In the genomic region with DNA sequence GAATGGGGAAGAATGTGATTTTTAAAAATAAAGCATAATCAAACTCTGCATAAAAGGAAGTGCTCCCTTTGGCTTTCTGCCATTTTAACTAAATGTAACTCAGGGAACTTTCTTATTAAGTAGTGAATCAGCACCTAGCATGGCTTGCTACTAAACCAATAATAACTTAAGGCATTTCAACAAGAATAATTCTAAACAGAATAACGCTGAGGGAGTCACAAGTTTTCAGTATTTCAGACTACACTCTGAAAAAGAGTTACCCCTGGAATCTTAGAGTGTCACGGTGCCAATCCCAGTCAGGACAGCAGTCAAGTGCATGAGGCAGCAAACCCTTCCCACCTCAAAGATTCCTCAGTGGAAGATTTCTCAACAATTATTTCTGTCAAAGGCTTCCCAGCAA, we compare ENCODE assay signal across 15 cellular contexts.
DNase-seq lines count a peak whose midpoint lies in the region; ATAC-seq, FAIRE-seq and TF ChIP-seq lines count a peak whose summit lies in the region.
"Had no signal": no experiment of that assay in that cellular context is flagged by ENCODE, and none has a peak within 500 bp of the region (broad histone marks: within the 10 kb centered on the region; RNA-seq: fewer than 3 reads in every experiment).

No MANE protein-coding gene starts in this region.

- CTCF ChIA-PET in naive thymus-derived CD4-positive, alpha-beta T cell (lab: Charles Lee), result no interaction called here

- peaks cover 0 to 2% (median 0%) of the 10 kb centered on the region in 5 donors for H3K27me3 Mint-ChIP-seq in naive thymus-derived CD4-positive, alpha-beta T cell
- H3K27me3 Mint-ChIP-seq: activated naive CD8-positive, alpha-beta T cell treated with anti-CD3 and anti-CD28 coated beads, Interleukin-2, amount 10 ng/mL, durations not matched to agents 7 days and 5 days had no signal

- H3K9me3 ChIP-seq in naive thymus-derived CD4-positive, alpha-beta T cell (ENCODE audit: control insufficient read depth in 2 of 3, low read length in 3 of 3), result no peaks in the 10 kb centered on the region
- H3K9me3 ChIP-seq: BLaER1 treated with 17β-estradiol and CSF1 and Interleukin-3, amounts not matched to agents 10 nM and 100 nM had no signal

- no peak overlapping the region for H3K4me3 Mint-ChIP-seq in naive thymus-derived CD4-positive, alpha-beta T cell
- H3K4me3 Mint-ChIP-seq: activated CD8-positive, alpha-beta T cell treated with anti-CD3 and anti-CD28 coated beads, Interleukin-2, amount 10 ng/mL, durations not matched to agents 7 days and 5 days; activated naive CD8-positive, alpha-beta T cell treated with anti-CD3 and anti-CD28 coated beads, Interleukin-2, amount 10 ng/mL, durations not matched to agents 7 days and 5 days; T-helper 1 cell treated with Interleukin-12 subunit alpha and Interleukin-12 subunit beta and Interleukin-4 antibody, amounts not matched to agents 30 μg/mL and 1 μg/mL, for 36 hours had no signal

- no peaks in the 10 kb centered on the region for H3K9me3 Mint-ChIP-seq in naive thymus-derived CD4-positive, alpha-beta T cell
- H3K9me3 Mint-ChIP-seq: activated naive CD8-positive, alpha-beta T cell treated with anti-CD3 and anti-CD28 coated beads, Interleukin-2, amount 10 ng/mL, durations not matched to agents 7 days and 5 days; T-helper 1 cell treated with Interleukin-12 subunit alpha and Interleukin-12 subunit beta and Interleukin-4 antibody, amounts not matched to agents 30 μg/mL and 1 μg/mL, for 36 hours had no signal

- H3K4me3 ChIP-seq in ACC112 (ENCODE audit: low read depth, low read length), result peak overlapping the region; percentile 16; the same call in 1 of the 2 replicates
- no peak overlapping the region for H3K4me3 ChIP-seq in bronchial epithelial cell (ENCODE audit: low read depth, low read length)
- H3K4me3 ChIP-seq in naive thymus-derived CD4-positive, alpha-beta T cell (ENCODE audit: low read length), result no peak overlapping the region
- H3K4me3 ChIP-seq: BLaER1 treated with 17β-estradiol and CSF1 and Interleukin-3, amounts not matched to agents 10 nM and 100 nM had no signal

- peak; percentile 25 for ATAC-seq in GM19452 (IDR thresholded peaks at IDR 0.05; ENCODE audit: unreplicated experiment)
- ATAC-seq in naive thymus-derived CD4-positive, alpha-beta T cell, result peak; percentile 28
- ATAC-seq in GM21619 (IDR thresholded peaks at IDR 0.05; ENCODE audit: unreplicated experiment), result no peak
- ATAC-seq: activated CD8-positive, alpha-beta T cell treated with anti-CD3 and anti-CD28 coated beads, Interleukin-2, amount 10 ng/mL, durations not matched to agents 7 days and 5 days; right cardiac atrium had no signal

- H3K27ac ChIP-seq in ACC112 (ENCODE audit: low read depth, low read length), result peak overlapping the region; percentile 26; the same call in 1 of the 2 replicates
- H3K27ac ChIP-seq in naive thymus-derived CD4-positive, alpha-beta T cell (ENCODE audit: low read depth, low read length), result no peak overlapping the region

- H3K36me3 ChIP-seq in ACC112 (ENCODE audit: insufficient read depth, low read length), result no peaks in the 10 kb centered on the region
- no peaks in the 10 kb centered on the region for H3K36me3 ChIP-seq in bronchial epithelial cell (ENCODE audit: control insufficient read depth, insufficient read depth, low read length)
- no peaks in the 10 kb centered on the region for H3K36me3 ChIP-seq in naive thymus-derived CD4-positive, alpha-beta T cell (ENCODE audit: control insufficient read depth in 2 of 3, insufficient read depth in 3 of 3, low read length in 3 of 3)
- H3K36me3 ChIP-seq: BLaER1 treated with 17β-estradiol and CSF1 and Interleukin-3, amounts not matched to agents 10 nM and 100 nM had no signal

- peaks cover 37% of the 10 kb centered on the region for H3K4me1 ChIP-seq in ACC112 (ENCODE audit: control insufficient read depth, insufficient read depth, low read length, unreplicated experiment)
- no peaks in the 10 kb centered on the region for H3K4me1 ChIP-seq in naive thymus-derived CD4-positive, alpha-beta T cell (ENCODE audit: control insufficient read depth in 2 of 2, insufficient read depth in 2 of 2, low read length in 2 of 2)

- no peak for FAIRE-seq in bronchial epithelial cell (lab: Jason Lieb, UNC)

- H3K4me1 Mint-ChIP-seq in naive thymus-derived CD4-positive, alpha-beta T cell, result peaks cover 0 to 12% (median 0%) of the 10 kb centered on the region in 7 donors
- H3K4me1 Mint-ChIP-seq: activated naive CD8-positive, alpha-beta T cell treated with anti-CD3 and anti-CD28 coated beads, Interleukin-2, amount 10 ng/mL, durations not matched to agents 7 days and 5 days had no signal

- TF ChIP-seq CTCF in bronchial epithelial cell (IDR thresholded peaks at IDR 0.05; ENCODE audit: insufficient read depth, low read length, severe bottlenecking), result no peak

- POLR2A ChIA-PET in naive thymus-derived CD4-positive, alpha-beta T cell (lab: Charles Lee), result interaction anchor here (0.8 kb wide), 1 partner anchor 603 kb away, joined by 3 read pairs; no protein-coding TSS in a partner anchor

- H2AFZ ChIP-seq in ACC112 (ENCODE audit: low read length, unreplicated experiment), result peak overlapping the region; percentile 46

- no peaks in the 10 kb centered on the region for H3K79me2 ChIP-seq in ACC112 (ENCODE audit: control insufficient read depth, insufficient read depth, low read length, unreplicated experiment)

- intact Hi-C loops in naive thymus-derived CD4-positive, alpha-beta T cell (cut with micrococcal nuclease), result no loop called here

- no peaks in the 10 kb centered on the region for H3K36me3 Mint-ChIP-seq in naive thymus-derived CD4-positive, alpha-beta T cell
- H3K36me3 Mint-ChIP-seq: activated naive CD8-positive, alpha-beta T cell treated with anti-CD3 and anti-CD28 coated beads, Interleukin-2, amount 10 ng/mL, durations not matched to agents 7 days and 5 days had no signal

- no peak overlapping the region for H3K27ac Mint-ChIP-seq in naive thymus-derived CD4-positive, alpha-beta T cell
- H3K27ac Mint-ChIP-seq: activated CD8-positive, alpha-beta T cell treated with anti-CD3 and anti-CD28 coated beads, Interleukin-2, amount 10 ng/mL, durations not matched to agents 7 days and 5 days; activated naive CD8-positive, alpha-beta T cell treated with anti-CD3 and anti-CD28 coated beads, Interleukin-2, amount 10 ng/mL, durations not matched to agents 7 days and 5 days; T-helper 1 cell treated with Interleukin-12 subunit alpha and Interleukin-12 subunit beta and Interleukin-4 antibody, amounts not matched to agents 30 μg/mL and 1 μg/mL, for 36 hours had no signal

- H3K27me3 ChIP-seq in ACC112 (ENCODE audit: insufficient read depth, low read length) (no peaks in the 10 kb centered on the region), bronchial epithelial cell (ENCODE audit: control insufficient read depth, insufficient read depth, low read length) (no peaks in the 10 kb centered on the region)
- no peaks in the 10 kb centered on the region for H3K27me3 ChIP-seq in naive thymus-derived CD4-positive, alpha-beta T cell (ENCODE audit: control insufficient read depth in 2 of 2, insufficient read depth in 2 of 2, low read length in 2 of 2)
- H3K27me3 ChIP-seq: BLaER1 treated with 17β-estradiol and CSF1 and Interleukin-3, amounts not matched to agents 10 nM and 100 nM had no signal

- peak; percentile 45 for DNase-seq in bronchial epithelial cell (ENCODE audit: low read depth)
- no peak for DNase-seq in naive thymus-derived CD4-positive, alpha-beta T cell
- no peak for DNase-seq in DMS114 treated with DMSO at 0.1 percent for 48 hours (lab: John Stamatoyannopoulos, UW; ENCODE audit: unreplicated experiment)
- DNase-seq in NCI-H1436 (lab: John Stamatoyannopoulos, UW), result no peak
- no peak for DNase-seq in activated naive CD4-positive, alpha-beta T cell treated with Interleukin-2 at 50 U/mL for 16 hours
- DNase-seq: activated CD8-positive, alpha-beta T cell treated with anti-CD3 and anti-CD28 coated beads, Interleukin-2, amount 10 ng/mL, durations not matched to agents 7 days and 5 days; activated naive CD8-positive, alpha-beta T cell treated with anti-CD3 and anti-CD28 coated beads, Interleukin-2, amount 10 ng/mL, durations not matched to agents 7 days and 5 days; GF-D8; NCI-H1694 treated with DMSO at 0.1 percent for 48 hours; right cardiac atrium had no signal
